ENCODE assay signal across 16 cellular contexts in genomic region chr10:23192741-23193434, GRCh38. TPM values are rescaled to one million over a fixed set of nuclear protein-coding genes. Genes with fewer than 3 reads are reported as not detected.
DNase-seq lines count a peak whose midpoint lies in the region; ATAC-seq and TF ChIP-seq lines count a peak whose summit lies in the region.
"Had no signal": no experiment of that assay in that cellular context is flagged by ENCODE, and none has a peak within 500 bp of the region (broad histone marks: within the 10 kb centered on the region; RNA-seq: fewer than 3 reads in every experiment).

No MANE protein-coding gene starts in this region.

- intact Hi-C loops in posterior vena cava (cut with DNase I) = no loop called here

- no peak overlapping the region for H3K4me2 ChIP-seq in Karpas-422 (ENCODE audit: low read depth, low read length, poor library complexity, severe bottlenecking)

- DNase-seq in activated CD4-positive, alpha-beta T cell treated with anti-CD3 and anti-CD28 coated beads, Interleukin-2, amount 10 ng/mL, durations not matched to agents 7 days and 5 days = no peak
- DNase-seq in activated CD4-positive, alpha-beta T cell treated with anti-CD3 and anti-CD28 coated beads for 1 hour = no peak
- DNase-seq in NCI-H2171 (lab: John Stamatoyannopoulos, UW) (peak; percentile 6), glutamatergic neuron (peak; percentile 60), Karpas-422 (no peak), posterior vena cava (ENCODE audit: low spot score) (no peak)
- DNase-seq in stimulated activated naive B cell treated with anti-CD40 and anti-IgM and Interleukin-4, amounts not matched to agents 10 μg/mL and 1 μg/mL and 100 μg/mL, for 72 hours = no peak
- no peak for DNase-seq in activated CD8-positive, alpha-beta memory T cell treated with anti-CD3 and anti-CD28 coated beads, Interleukin-2, amount 50 U/mL, for 4 hours
- DNase-seq: NCI-H187 treated with DMSO at 0.1 percent for 48 hours, T1000 had no signal

- H3K9ac ChIP-seq in Karpas-422 (ENCODE audit: low read length) = no peak overlapping the region

- peaks cover 76% of the 10 kb centered on the region for H3K27me3 Mint-ChIP-seq in activated CD4-positive, alpha-beta T cell treated with anti-CD3 and anti-CD28 coated beads, Interleukin-2, amount 10 ng/mL, durations not matched to agents 7 days and 5 days
- peaks cover 46% of the 10 kb centered on the region for H3K27me3 Mint-ChIP-seq in glutamatergic neuron (ENCODE audit: unreplicated experiment)
- peaks cover 62 to 84% of the 10 kb centered on the region in 2 donors for H3K27me3 Mint-ChIP-seq in stimulated activated naive B cell treated with anti-CD40 and anti-IgM and Interleukin-4, amounts not matched to agents 10 μg/mL and 1 μg/mL and 100 μg/mL, for 72 hours

- H3K36me3 ChIP-seq in Karpas-422 (ENCODE audit: insufficient read depth, low read length) = no peaks in the 10 kb centered on the region
- H3K36me3 ChIP-seq: neutrophil had no signal

- H3K27ac Mint-ChIP-seq in activated CD4-positive, alpha-beta T cell treated with anti-CD3 and anti-CD28 coated beads, Interleukin-2, amount 10 ng/mL, durations not matched to agents 7 days and 5 days = peak overlapping the region; percentile 50
- H3K27ac Mint-ChIP-seq in glutamatergic neuron (ENCODE audit: unreplicated experiment) = no peak overlapping the region
- H3K27ac Mint-ChIP-seq in stimulated activated naive B cell treated with anti-CD40 and anti-IgM and Interleukin-4, amounts not matched to agents 10 μg/mL and 1 μg/mL and 100 μg/mL, for 72 hours = peak overlapping the region; percentile 25
- H3K27ac Mint-ChIP-seq: memory B cell had no signal

- H2AFZ ChIP-seq in Karpas-422 (ENCODE audit: low read length) = no peak overlapping the region

- no peaks in the 10 kb centered on the region for H3K9me3 ChIP-seq in Karpas-422 (ENCODE audit: low read length)
- H3K9me3 ChIP-seq: neutrophil had no signal

- H3K4me3 Mint-ChIP-seq in activated CD4-positive, alpha-beta T cell treated with anti-CD3 and anti-CD28 coated beads, Interleukin-2, amount 10 ng/mL, durations not matched to agents 7 days and 5 days = no peak overlapping the region
- H3K4me3 Mint-ChIP-seq in glutamatergic neuron (ENCODE audit: unreplicated experiment) = no peak overlapping the region
- H3K4me3 Mint-ChIP-seq in stimulated activated naive B cell treated with anti-CD40 and anti-IgM and Interleukin-4, amounts not matched to agents 10 μg/mL and 1 μg/mL and 100 μg/mL, for 72 hours = no peak overlapping the region

- H3K36me3 Mint-ChIP-seq in activated CD4-positive, alpha-beta T cell treated with anti-CD3 and anti-CD28 coated beads, Interleukin-2, amount 10 ng/mL, durations not matched to agents 7 days and 5 days (ENCODE audit: low read depth) = peaks cover 1% of the 10 kb centered on the region
- no peaks in the 10 kb centered on the region for H3K36me3 Mint-ChIP-seq in glutamatergic neuron (ENCODE audit: unreplicated experiment)
- peaks cover 0 to 4% of the 10 kb centered on the region in 2 donors for H3K36me3 Mint-ChIP-seq in stimulated activated naive B cell treated with anti-CD40 and anti-IgM and Interleukin-4, amounts not matched to agents 10 μg/mL and 1 μg/mL and 100 μg/mL, for 72 hours
- H3K36me3 Mint-ChIP-seq: memory B cell had no signal

- H3K4me1 Mint-ChIP-seq in activated CD4-positive, alpha-beta T cell treated with anti-CD3 and anti-CD28 coated beads, Interleukin-2, amount 10 ng/mL, durations not matched to agents 7 days and 5 days = peaks cover 2% of the 10 kb centered on the region
- peaks cover 4% of the 10 kb centered on the region for H3K4me1 Mint-ChIP-seq in glutamatergic neuron (ENCODE audit: low read depth, unreplicated experiment)
- H3K4me1 Mint-ChIP-seq in stimulated activated naive B cell treated with anti-CD40 and anti-IgM and Interleukin-4, amounts not matched to agents 10 μg/mL and 1 μg/mL and 100 μg/mL, for 72 hours = peaks cover 1 to 10% of the 10 kb centered on the region in 2 donors

- no peaks in the 10 kb centered on the region for H3K9me2 ChIP-seq in Karpas-422 (replicated peaks; ENCODE audit: insufficient read depth, low read length)

- CTCF ChIA-PET in activated CD4-positive, alpha-beta T cell treated with anti-CD3 and anti-CD28 coated beads, Interleukin-2, amount 10 ng/mL, durations not matched to agents 7 days and 5 days (lab: Charles Lee) = interaction anchor here (0.6 kb wide), 1 partner anchor 1142 kb away, joined by 3 read pairs; no protein-coding TSS in a partner anchor

- no peak overlapping the region for H3K4me3 ChIP-seq in Karpas-422 (ENCODE audit: low read length)
- H3K4me3 ChIP-seq: K562 had no signal

- H3K27me3 ChIP-seq in Karpas-422 (ENCODE audit: low read length) = no peaks in the 10 kb centered on the region

- H4K20me1 ChIP-seq in Karpas-422 (ENCODE audit: insufficient read depth, low read depth, low read length) = no peaks in the 10 kb centered on the region

- H3K4me1 ChIP-seq in Karpas-422 (ENCODE audit: low read length) = no peaks in the 10 kb centered on the region

- TF ChIP-seq CTCF in glutamatergic neuron (IDR thresholded peaks at IDR 0.05; ENCODE audit: partially characterized antibody, unreplicated experiment) = no peak

- no peaks in the 10 kb centered on the region for H3K79me2 ChIP-seq in Karpas-422 (ENCODE audit: low read length)

- no peak overlapping the region for H3K27ac ChIP-seq in Karpas-422 (ENCODE audit: low read length)
- H3K27ac ChIP-seq: neutrophil had no signal

- H3K9me3 Mint-ChIP-seq in activated CD4-positive, alpha-beta T cell treated with anti-CD3 and anti-CD28 coated beads, Interleukin-2, amount 10 ng/mL, durations not matched to agents 7 days and 5 days = no peaks in the 10 kb centered on the region
- H3K9me3 Mint-ChIP-seq in glutamatergic neuron (ENCODE audit: unreplicated experiment) = peaks cover 10% of the 10 kb centered on the region
- peaks cover 0 to 1% of the 10 kb centered on the region in 2 donors for H3K9me3 Mint-ChIP-seq in stimulated activated naive B cell treated with anti-CD40 and anti-IgM and Interleukin-4, amounts not matched to agents 10 μg/mL and 1 μg/mL and 100 μg/mL, for 72 hours
- H3K9me3 Mint-ChIP-seq: memory B cell; stimulated activated naive CD8-positive, alpha-beta T cell treated with anti-CD3 and anti-CD28 coated beads, Interleukin-15, Interleukin-2, amounts not matched to agents 100 ng/mL and 50 ng/mL, for 24 hours had no signal

- ATAC-seq in stimulated activated naive B cell treated with anti-CD40 and anti-IgM and Interleukin-4, amounts not matched to agents 10 μg/mL and 1 μg/mL and 100 μg/mL, for 72 hours (replicated peaks) = no peak
- ATAC-seq: HCT116, K562 had no signal

- POLR2A ChIA-PET in activated CD4-positive, alpha-beta T cell treated with anti-CD3 and anti-CD28 coated beads, Interleukin-2, amount 10 ng/mL, durations not matched to agents 7 days and 5 days (lab: Charles Lee) = no interaction called here

RNA-seq across cellular contexts. Expression of gene PTF1A, which starts 0.8 kb away (rescaled TPM):
- total RNA-seq in activated CD4-positive, alpha-beta T cell treated with anti-CD3 and anti-CD28 coated beads, Interleukin-2, amount 10 ng/mL, durations not matched to agents 7 days and 5 days = not detected
- not detected for total RNA-seq in glutamatergic neuron (ENCODE audit: unreplicated experiment)
- total RNA-seq in Karpas-422 (2014; rRNA removed; shearing (Covaris generic); ENCODE audit: low replicate concordance) = not detected in 2 replicates
- not detected for total RNA-seq in posterior vena cava
- total RNA-seq: activated CD8-positive, alpha-beta memory T cell treated with anti-CD3 and anti-CD28 coated beads for 36 hours; K562 had no signal

Comparison
In these comparisons a context has a peak if more than half of its experiments do, and no peak if none do; other contexts are left out.
1. DNase-seq: peak in NCI-H2171 (single experiment) and glutamatergic neuron (single experiment); none in activated CD4-positive, alpha-beta T cell treated with anti-CD3 and anti-CD28 coated beads, Interleukin-2, amount 10 ng/mL, durations not matched to agents 7 days and 5 days (single experiment), activated CD4-positive, alpha-beta T cell treated with anti-CD3 and anti-CD28 coated beads for 1 hour (single experiment), stimulated activated naive B cell treated with anti-CD40 and anti-IgM and Interleukin-4, amounts not matched to agents 10 μg/mL and 1 μg/mL and 100 μg/mL, for 72 hours (single experiment), activated CD8-positive, alpha-beta memory T cell treated with anti-CD3 and anti-CD28 coated beads, Interleukin-2, amount 50 U/mL, for 4 hours (single experiment), Karpas-422 (single experiment) and posterior vena cava (single experiment).